8 cellular contexts compared by ENCODE assay signal in genomic region chr16:11100239-11100750, GRCh38.
A peak's percentile ranks its signal among the peaks of the same experiment; 100 is the strongest.
DNase-seq lines count a peak whose midpoint lies in the region; ATAC-seq and TF ChIP-seq lines count a peak whose summit lies in the region.

No MANE protein-coding gene starts in this region.

- H3K27ac ChIP-seq in AG04450 (ENCODE audit: low read depth, low read length) (peak overlapping the region; percentile 98), tibial nerve (peak overlapping the region in 3 of 4 donors; percentile 22 to 55 (median 52))

- peaks cover 15% of the 10 kb centered on the region for H3K36me3 Mint-ChIP-seq in memory B cell

- H3K4me3 Mint-ChIP-seq in memory B cell, result peak overlapping the region; percentile 7

- peaks cover 0 to 17% (median 0%) of the 10 kb centered on the region in 3 donors for H3K36me3 ChIP-seq in tibial nerve

- POLR2A ChIA-PET in AG04450 (lab: Yijun Ruan, JAX), result interaction anchor here (0.8 to 1.6 kb wide), 7 partner anchors 9 to 156 kb away, joined by 3 to 14 read pairs (median 6); partner anchors contain the start of gene SOCS1

- H3K4me1 ChIP-seq in tibial nerve, result peaks cover 0 to 46% (median 15%) of the 10 kb centered on the region in 4 donors

- H3K9me3 ChIP-seq in AG04450 (ENCODE audit: control insufficient read depth, insufficient read depth, low read length), result no peaks in the 10 kb centered on the region
- H3K9me3 ChIP-seq in tibial nerve, result no peaks in the 10 kb centered on the region

- peak; percentile 48 for ATAC-seq in GM19043 (IDR thresholded peaks at IDR 0.05; ENCODE audit: low read depth, unreplicated experiment)
- ATAC-seq in memory B cell (ENCODE audit: low read depth), result no peak
- ATAC-seq in GM21737 (IDR thresholded peaks at IDR 0.05; ENCODE audit: unreplicated experiment), result no peak

- H3K4me3 ChIP-seq in AG04450 (ENCODE audit: low read depth, low read length) (no peak overlapping the region), tibial nerve (no peak overlapping the region)

- peak in 1 of 2 donors; percentile 51 for TF ChIP-seq EP300 in tibial nerve (IDR thresholded peaks at IDR 0.05)

- no peaks in the 10 kb centered on the region for H3K27me3 Mint-ChIP-seq in memory B cell

- 45 to 47% methylated on average over 6 of the region's 6 CpGs for WGBS in tibial nerve, 2 donors

- H3K4me1 Mint-ChIP-seq in memory B cell, result peaks cover 23% of the 10 kb centered on the region

- DNase-seq in AG04450 (ENCODE audit: low read depth, low spot score) (peak; percentile 94), NCI-H446 (lab: John Stamatoyannopoulos, UW) (peak; percentile 59 to 82), cerebellar cortex (ENCODE audit: low spot score) (peak; percentile 91), memory B cell (ENCODE audit: low spot score in 2 of 2) (no peak), tibial nerve (ENCODE audit: low spot score in 2 of 2) (peak; percentile 42 to 67), NCI-H1092 (lab: John Stamatoyannopoulos, UW) (no peak)

- CTCF ChIA-PET in AG04450 (lab: Charles Lee), result interaction anchor here (0.8 to 1.8 kb wide), 5 partner anchors 9 to 157 kb away, joined by 3 to 12 read pairs (median 3); partner anchors contain the start of gene SOCS1

- H3K27ac Mint-ChIP-seq in memory B cell, result no peak overlapping the region

- no peaks in the 10 kb centered on the region for H3K9me3 Mint-ChIP-seq in memory B cell

- H3K27me3 ChIP-seq in AG04450 (ENCODE audit: control insufficient read depth, insufficient read depth, low read length), result no peaks in the 10 kb centered on the region
- no peaks in the 10 kb centered on the region for H3K27me3 ChIP-seq in tibial nerve

- peak; percentile 72 for TF ChIP-seq CTCF in AG04450 (IDR thresholded peaks at IDR 0.05; ENCODE audit: low read depth, low read length)
- peak in 2 of 5 experiments; percentile 44 to 52 for TF ChIP-seq CTCF in tibial nerve (IDR thresholded peaks at IDR 0.05)

- TF ChIP-seq POLR2A in tibial nerve (IDR thresholded peaks at IDR 0.05), result no peak

Comparison
In these comparisons a context has a peak if more than half of its experiments do, and no peak if none do; other contexts are left out.
1. DNase-seq: peak in AG04450 (single experiment), NCI-H446 (2 of 2), cerebellar cortex (single experiment) and tibial nerve (2 of 2); none in memory B cell (0 of 2) and NCI-H1092 (single experiment).